Comparison of ENCODE assay signal across 13 cellular contexts in the genomic region with DNA sequence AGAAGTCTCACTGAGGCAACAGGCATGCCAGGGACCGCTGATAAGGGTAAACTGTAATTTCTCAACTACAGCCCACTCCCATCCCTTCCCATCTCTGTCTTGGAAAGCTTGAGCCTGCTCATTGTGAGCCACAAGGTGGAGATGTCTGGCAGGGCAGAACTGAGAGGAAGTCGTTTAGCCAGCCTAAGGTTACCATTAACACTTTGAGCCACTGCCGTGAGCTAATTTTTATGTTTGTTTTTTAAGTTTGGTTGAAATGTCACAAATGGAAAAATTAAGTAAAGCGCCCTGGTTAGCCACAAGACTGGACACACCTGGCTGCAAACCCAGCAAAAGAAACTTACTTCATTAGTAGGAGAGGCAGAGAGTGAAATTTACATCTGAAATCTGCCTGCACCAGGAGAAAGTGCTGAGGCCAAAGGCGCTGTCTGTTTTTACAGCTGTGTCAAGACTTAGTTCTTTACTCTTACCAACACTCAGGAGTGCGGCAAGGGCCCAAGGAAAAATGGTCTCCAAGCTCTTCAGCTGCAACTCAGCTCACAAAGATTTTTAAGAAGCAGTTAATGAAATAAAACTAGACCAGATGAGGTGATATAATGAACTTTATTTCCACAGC. TPM values are rescaled to one million over a fixed set of nuclear protein-coding genes. Genes with fewer than 3 reads are reported as not detected.
DNase-seq lines count a peak whose midpoint lies in the region; ATAC-seq and TF ChIP-seq lines count a peak whose summit lies in the region.
"Had no signal": no experiment of that assay in that cellular context is flagged by ENCODE, and none has a peak within 500 bp of the region (broad histone marks: within the 10 kb centered on the region; RNA-seq: fewer than 3 reads in every experiment).

No MANE protein-coding gene starts in this region.

- H3K36me3 ChIP-seq in RWPE2 (ENCODE audit: low read depth) = peaks cover 51% of the 10 kb centered on the region
- H3K36me3 ChIP-seq in transverse colon = peaks cover 0 to 17% (median 3%) of the 10 kb centered on the region in 4 donors

- H3K4me3 ChIP-seq in right cardiac atrium (ENCODE audit: low read length) (no peak overlapping the region), RWPE2 (ENCODE audit: severe bottlenecking) (no peak overlapping the region), transverse colon (no peak overlapping the region)

- H3K27me3 ChIP-seq in right cardiac atrium (ENCODE audit: control insufficient read depth, insufficient read depth) (no peaks in the 10 kb centered on the region), RWPE2 (ENCODE audit: insufficient read depth, poor library complexity, severe bottlenecking) (no peaks in the 10 kb centered on the region), foreskin keratinocyte (no peaks in the 10 kb centered on the region), transverse colon (no peaks in the 10 kb centered on the region)

- intact Hi-C loops in left ventricle myocardium superior (cut with micrococcal nuclease) (no loop called here), right cardiac atrium (cut with DNase I) (no loop called here), transverse colon (cut with DNase I; ENCODE audit: low total_unique reads) (no loop called here)

- WGBS in right cardiac atrium = 74% methylated on average over 6 of the region's 6 CpGs
- WGBS in transverse colon (ENCODE audit: low coverage in 1 of 2), 2 donors = 71 to 75% methylated on average over 5 to 6 of the region's 6 CpGs

- H3K27ac ChIP-seq in right cardiac atrium (ENCODE audit: low read length) (no peak overlapping the region), RWPE2 (ENCODE audit: poor library complexity, severe bottlenecking) (peak overlapping the region; percentile 72), foreskin keratinocyte (no peak overlapping the region), transverse colon (peak overlapping the region in 3 of 4 donors; percentile 9 to 40 (median 33))

- no peak for TF ChIP-seq EP300 in transverse colon (IDR thresholded peaks at IDR 0.05; ENCODE audit: low read depth)

- H3K4me1 ChIP-seq in right cardiac atrium (ENCODE audit: control insufficient read depth, insufficient read depth, low read length) (peaks cover 5% of the 10 kb centered on the region), RWPE2 (ENCODE audit: insufficient read depth, poor library complexity, severe bottlenecking) (peaks cover 37% of the 10 kb centered on the region), foreskin keratinocyte (peaks cover 7% of the 10 kb centered on the region), transverse colon (peaks cover 0 to 24% (median 11%) of the 10 kb centered on the region in 4 donors)

- TF ChIP-seq CTCF in RWPE2 (IDR thresholded peaks at IDR 0.05; ENCODE audit: poor library complexity, severe bottlenecking) = peak; percentile 68
- TF ChIP-seq CTCF in foreskin keratinocyte (conservative IDR thresholded peaks at IDR 0.05) = peak; percentile 49
- peak in 1 of 5 experiments; percentile 14 for TF ChIP-seq CTCF in transverse colon (IDR thresholded peaks at IDR 0.05)

- TF ChIP-seq POLR2A in transverse colon (IDR thresholded peaks at IDR 0.05) = no peak

- H3K9me3 ChIP-seq in right cardiac atrium (ENCODE audit: control insufficient read depth, low read length) (no peaks in the 10 kb centered on the region), RWPE2 (ENCODE audit: severe bottlenecking) (no peaks in the 10 kb centered on the region), transverse colon (no peaks in the 10 kb centered on the region)

- in situ Hi-C loops in transverse colon (cut with MboI; ENCODE audit: low pct_ligation_motif_present in 1 of 4, low pct_unique_long_range_greater_than_20kb in 1 of 4, low sequenced_read_pairs in 3 of 4) = no loop called here

- DNase-seq in left ventricle myocardium superior (no peak), right cardiac atrium (no peak), RWPE2 (ENCODE audit: low spot score) (no peak), foreskin keratinocyte (no peak), transverse colon (no peak), cerebellum (ENCODE audit: low spot score) (no peak)
- no peak for DNase-seq in activated T-cell treated with anti-CD3 and anti-CD28 coated beads, Interleukin-2, amount 50 U/mL, for 1 hour
- DNase-seq in activated CD8-positive, alpha-beta memory T cell treated with anti-CD3 and anti-CD28 coated beads, Interleukin-2, amount 50 U/mL, for 4 hours = no peak
- DNase-seq: activated effector memory CD4-positive, alpha-beta T cell treated with anti-CD3 and anti-CD28 coated beads, Interleukin-2, amount 50 U/mL, for 16 hours; C1 segment of cervical spinal cord; effector CD8-positive, alpha-beta T cell; NCI-H748 treated with DMSO at 0.1 percent for 48 hours had no signal

- ATAC-seq in left ventricle myocardium superior (peak; percentile 26), right cardiac atrium (no peak), RWPE2 (ENCODE audit: low read depth) (no peak), foreskin keratinocyte (no peak)

RNA-seq across cellular contexts. Expression of gene FAM83C, which starts 50.0 kb away (rescaled TPM):
- total RNA-seq in left ventricle myocardium superior = not detected
- not detected for total RNA-seq in right cardiac atrium
- not detected for polyA plus RNA-seq in right cardiac atrium
- 2.6 and 3.0 TPM in 2 replicates for total RNA-seq in foreskin keratinocyte
- 2.3 and 3.1 TPM in 2 replicates for polyA plus RNA-seq in foreskin keratinocyte
- under 1 TPM in 1 of 4 donors, not detected in 3; 0.14 TPM for total RNA-seq in transverse colon
- total RNA-seq in cerebellum = not detected
- total RNA-seq: subcutaneous adipose tissue had no signal

RNA-seq across cellular contexts. Expression of gene EIF6, which starts 57.7 kb away (rescaled TPM):
- total RNA-seq in left ventricle myocardium superior (34.6 TPM), right cardiac atrium (10 to 100 TPM; 36.2 to 57.3 (median 41.4) TPM), foreskin keratinocyte (388 and 438 TPM in 2 replicates), transverse colon (100 to 1,000 TPM in 2 of 4 donors, 10 to 100 TPM in 2; 54.9 to 168 (median 100) TPM), cerebellum (39.0 TPM)
- polyA plus RNA-seq in right cardiac atrium (37.7 TPM), foreskin keratinocyte (487 and 547 TPM in 2 replicates)

Comparison
In these comparisons a context has a peak if more than half of its experiments do, and no peak if none do; other contexts are left out.
1. H3K27ac ChIP-seq: peak in RWPE2 (single experiment) and transverse colon (3 of 4); none in right cardiac atrium (single experiment) and foreskin keratinocyte (single experiment).